ENCODE assay signal across 8 cellular contexts in the genomic region with DNA sequence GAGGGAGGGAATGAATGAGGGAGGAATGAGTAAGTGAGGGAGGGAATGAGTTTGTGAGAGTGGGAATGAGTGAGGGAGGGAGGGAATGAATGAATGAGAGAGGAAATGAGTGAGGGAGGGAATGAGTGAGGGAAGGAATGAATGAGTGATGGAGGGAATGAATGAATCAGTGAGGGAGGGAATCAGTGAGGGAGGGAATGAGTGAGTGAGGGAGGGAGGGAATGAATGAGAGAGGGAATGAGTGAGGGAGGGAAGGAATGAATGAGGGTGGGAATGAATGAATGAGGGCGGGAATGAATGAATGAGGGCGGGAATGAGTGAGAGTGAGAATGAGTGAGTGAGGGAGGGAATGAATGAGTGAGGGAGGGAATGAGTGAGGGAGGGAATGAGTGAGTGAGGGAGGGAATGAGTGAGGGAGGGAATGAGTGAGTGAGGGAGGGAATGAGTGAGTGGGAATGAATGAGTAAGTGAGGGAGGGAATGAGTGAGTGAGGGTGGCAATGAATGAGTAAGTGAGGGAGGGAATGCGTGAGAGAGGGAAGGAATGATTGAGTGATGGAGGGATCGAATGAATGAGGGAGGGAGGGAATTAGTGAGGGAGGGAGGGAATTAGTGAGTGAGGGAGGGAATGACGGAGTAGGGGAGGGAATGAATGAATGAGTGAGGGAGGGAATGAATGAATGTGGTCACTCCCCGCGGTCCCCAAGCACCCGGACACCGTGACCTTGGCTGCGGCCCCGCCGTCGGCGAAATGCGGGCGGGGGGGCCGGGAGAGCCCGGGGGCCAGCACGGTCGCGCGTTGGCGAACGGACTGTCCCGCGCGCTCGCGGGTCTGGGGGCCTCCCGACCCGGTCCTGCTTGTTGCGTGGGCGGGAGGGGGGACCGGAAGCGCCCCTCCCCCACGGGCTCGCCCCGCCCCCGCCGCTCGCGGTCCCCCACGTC. TPM values are rescaled to one million over a fixed set of nuclear protein-coding genes. Genes with fewer than 3 reads are reported as not detected.
DNase-seq lines count a peak whose midpoint lies in the region; ATAC-seq, FAIRE-seq and TF ChIP-seq lines count a peak whose summit lies in the region.

No MANE protein-coding gene starts in this region.

- H3K36me3 ChIP-seq in heart right ventricle (peaks cover 0 to 14% (median 0%) of the 10 kb centered on the region in 9 donors), small intestine (ENCODE audit: control insufficient read depth in 2 of 2, insufficient read depth in 2 of 2, low read length in 2 of 2) (no peaks in the 10 kb centered on the region)

- H3K4me1 Mint-ChIP-seq in glutamatergic neuron (ENCODE audit: low read depth, unreplicated experiment): peaks cover 12% of the 10 kb centered on the region

- H3K9me3 Mint-ChIP-seq in glutamatergic neuron (ENCODE audit: unreplicated experiment): peaks cover 7% of the 10 kb centered on the region

- H3K36me3 Mint-ChIP-seq in glutamatergic neuron (ENCODE audit: unreplicated experiment): no peaks in the 10 kb centered on the region

- TF ChIP-seq CTCF in heart right ventricle (IDR thresholded peaks at IDR 0.05) (no peak), VCaP (conservative IDR thresholded peaks at IDR 0.05) (no peak), glutamatergic neuron (IDR thresholded peaks at IDR 0.05; ENCODE audit: partially characterized antibody, unreplicated experiment) (no peak)

- WGBS in heart right ventricle, 2 donors: 5 to 8% methylated on average over 28 to 43 of the region's 43 CpGs
- 4 to 35% (median 32%) methylated on average over 4 to 42 of the region's 43 CpGs for WGBS in small intestine, 3 donors

- ATAC-seq in heart right ventricle (peak in 3 of 8 donors; percentile 4 to 22 (median 14)), Right ventricle myocardium superior (ENCODE audit: poor library complexity) (no peak), HG03460 (IDR thresholded peaks at IDR 0.05; ENCODE audit: unreplicated experiment) (peak; percentile 15)

- DNase-seq in heart right ventricle (no peak), Right ventricle myocardium superior (no peak), glutamatergic neuron (no peak), small intestine (no peak), hypothalamus (lab: John Stamatoyannopoulos, UW) (no peak), occipital lobe (lab: John Stamatoyannopoulos, UW) (no peak)

- peak overlapping the region; percentile 81 for H3K27ac Mint-ChIP-seq in glutamatergic neuron (ENCODE audit: unreplicated experiment)

- no peaks in the 10 kb centered on the region for H3K9me3 ChIP-seq in heart right ventricle
- H3K9me3 ChIP-seq in small intestine (ENCODE audit: control insufficient read depth, low read depth): no peaks in the 10 kb centered on the region

- H3K4me3 ChIP-seq in heart right ventricle (peak overlapping the region; percentile 33 to 93 (median 82)), small intestine (ENCODE audit: low read depth in 1 of 2, low read length in 2 of 2) (peak overlapping the region; percentile 55 to 60)

- H3K27ac ChIP-seq in heart right ventricle: peak overlapping the region; percentile 96 to 100 (median 99)
- peak overlapping the region; percentile 96 for H3K27ac ChIP-seq in VCaP
- H3K27ac ChIP-seq in small intestine (ENCODE audit: low read depth in 1 of 2, low read length in 1 of 2): peak overlapping the region; percentile 56 to 73

- intact Hi-C loops in heart right ventricle (cut with DNase I) (loop anchor here in 1 of 10 donors (5.0 kb wide), 1 partner anchor 44 kb away; a partner anchor contains a TSS), Right ventricle myocardium superior (cut with DNase I) (no loop called here)

- no peak for FAIRE-seq in small intestine (lab: Jason Lieb, UNC)

- H3K27me3 ChIP-seq in heart right ventricle: no peaks in the 10 kb centered on the region
- H3K27me3 ChIP-seq in small intestine (ENCODE audit: control insufficient read depth in 2 of 2, insufficient read depth in 2 of 2, low read length in 2 of 2): no peaks in the 10 kb centered on the region

- peak overlapping the region; percentile 87 for H3K4me3 Mint-ChIP-seq in glutamatergic neuron (ENCODE audit: unreplicated experiment)

- H3K4me1 ChIP-seq in heart right ventricle (peaks cover 21 to 38% (median 30%) of the 10 kb centered on the region in 9 donors), small intestine (ENCODE audit: control insufficient read depth in 2 of 2, insufficient read depth in 1 of 2, low read depth in 1 of 2, low read length in 1 of 2) (peaks cover 6% of the 10 kb centered on the region in 2 donors)

- peaks cover 6% of the 10 kb centered on the region for H3K27me3 Mint-ChIP-seq in glutamatergic neuron (ENCODE audit: unreplicated experiment)

RNA-seq across cellular contexts. Expression of a gene that starts 1.1 kb away (rescaled TPM):
- total RNA-seq in heart right ventricle (10 to 100 TPM; 70.6 to 99.8 (median 84.6) TPM), Right ventricle myocardium superior (77.2 TPM), glutamatergic neuron (ENCODE audit: unreplicated experiment) (256 TPM), occipital lobe (42.7 TPM)
- polyA plus RNA-seq in heart right ventricle (10 to 100 TPM; 63.1 to 76.4 TPM), small intestine (10 to 100 TPM; 38.7 to 85.5 (median 44.0) TPM)

RNA-seq across cellular contexts. Expression of a gene that starts 25.1 kb away (rescaled TPM):
- 1 to 10 TPM in 9 of 10 donors, under 1 TPM in 1; 0.37 to 3.8 (median 2.0) TPM for total RNA-seq in heart right ventricle
- 1 to 10 TPM; 1.4 to 6.8 TPM for polyA plus RNA-seq in heart right ventricle
- 3.7 TPM for total RNA-seq in Right ventricle myocardium superior
- 26.7 TPM for total RNA-seq in glutamatergic neuron (ENCODE audit: unreplicated experiment)
- 10 to 100 TPM in 1 of 3 donors, 1 to 10 TPM in 2; 4.5 to 10.5 (median 6.5) TPM for polyA plus RNA-seq in small intestine
- total RNA-seq in occipital lobe: 5.8 TPM

RNA-seq across cellular contexts. Expression of a gene that starts 43.4 kb away (rescaled TPM):
- total RNA-seq in heart right ventricle (10 to 100 TPM; 41.5 to 63.6 (median 56.0) TPM), Right ventricle myocardium superior (52.6 TPM), glutamatergic neuron (ENCODE audit: unreplicated experiment) (52.5 TPM), occipital lobe (36.8 TPM)
- polyA plus RNA-seq in heart right ventricle (10 to 100 TPM; 43.7 to 83.4 TPM), small intestine (10 to 100 TPM; 55.4 to 67.8 (median 59.2) TPM)

RNA-seq across cellular contexts. Expression of a gene that starts 43.4 kb away (rescaled TPM):
- total RNA-seq in heart right ventricle (10 to 100 TPM; 24.8 to 43.4 (median 29.9) TPM), Right ventricle myocardium superior (30.3 TPM), glutamatergic neuron (ENCODE audit: unreplicated experiment) (50.5 TPM), occipital lobe (15.0 TPM)
- polyA plus RNA-seq in heart right ventricle (10 to 100 TPM; 44.5 to 56.3 TPM), small intestine (10 to 100 TPM; 34.3 to 51.5 (median 36.2) TPM)

RNA-seq across cellular contexts. Expression of a gene that starts 52.4 kb away (rescaled TPM):
- total RNA-seq in heart right ventricle (under 1 TPM in 3 of 10 donors, not detected in 7; 0.28 to 0.44 (median 0.33) TPM), Right ventricle myocardium superior (0.51 TPM), glutamatergic neuron (ENCODE audit: unreplicated experiment) (not detected), occipital lobe (not detected)
- polyA plus RNA-seq in heart right ventricle (under 1 TPM; 0.12 to 0.51 TPM), small intestine (1 to 10 TPM in 1 of 3 donors, under 1 TPM in 1, not detected in 1; 0.81 to 1.3 TPM)
